Comparison of ENCODE assay signal across 8 cellular contexts in genomic region chr17:81365601-81366585, GRCh38. TPM values are rescaled to one million over a fixed set of nuclear protein-coding genes. Genes with fewer than 3 reads are reported as not detected.
DNase-seq lines count a peak whose midpoint lies in the region; ATAC-seq and TF ChIP-seq lines count a peak whose summit lies in the region.

No MANE protein-coding gene starts in this region.

- peak in 1 of 2 donors; percentile 42 for TF ChIP-seq POLR2A in gastroesophageal sphincter (IDR thresholded peaks at IDR 0.05)

- H3K4me1 ChIP-seq in gastroesophageal sphincter: peaks cover 0 to 25% (median 18%) of the 10 kb centered on the region in 3 donors
- H3K4me1 ChIP-seq in skeletal muscle satellite cell (ENCODE audit: control insufficient read depth, insufficient read depth, low read length): peaks cover 13% of the 10 kb centered on the region

- intact Hi-C loops in Right ventricle myocardium superior (cut with DNase I): no loop called here
- intact Hi-C loops in cardiac septum (cut with DNase I): no loop called here

- POLR2A ChIA-PET in HEK293T (lab: Yijun Ruan, JAX): interaction anchor here (1.0 kb wide), 1 partner anchor 16 kb away, joined by 3 read pairs; no protein-coding TSS in a partner anchor

- H3K27ac ChIP-seq in gastroesophageal sphincter: peak overlapping the region; percentile 66 to 92 (median 84)

- no peaks in the 10 kb centered on the region for H3K9me3 ChIP-seq in gastroesophageal sphincter
- no peaks in the 10 kb centered on the region for H3K9me3 ChIP-seq in skeletal muscle satellite cell (replicated peaks; ENCODE audit: low read length)

- no peak for DNase-seq in Right ventricle myocardium superior
- no peak for DNase-seq in cardiac septum (ENCODE audit: low spot score)
- DNase-seq in HEK293T (ENCODE audit: extremely low spot score): no peak

- H3K4me3 ChIP-seq in WI38 (ENCODE audit: low read depth, low read length) (peak overlapping the region; percentile 40), gastroesophageal sphincter (peak overlapping the region in 1 of 2 donors; percentile 47), skeletal muscle satellite cell (ENCODE audit: low read length) (no peak overlapping the region)

- no peaks in the 10 kb centered on the region for H3K36me3 ChIP-seq in gastroesophageal sphincter
- H3K36me3 ChIP-seq in skeletal muscle satellite cell (ENCODE audit: insufficient read depth, low read length): no peaks in the 10 kb centered on the region

- WGBS in gastroesophageal sphincter (ENCODE audit: low coverage in 1 of 2), 2 donors: 58 to 78% methylated on average over 6 to 9 of the region's 30 CpGs

- H3K27me3 ChIP-seq in gastroesophageal sphincter (no peaks in the 10 kb centered on the region), skeletal muscle satellite cell (ENCODE audit: control insufficient read depth, insufficient read depth, low read length) (peaks cover 28% of the 10 kb centered on the region)

- H3K4me2 ChIP-seq in skeletal muscle satellite cell (ENCODE audit: low read length): peak overlapping the region; percentile 73

- ATAC-seq in Right ventricle myocardium superior (ENCODE audit: poor library complexity): peak; percentile 23
- peak; percentile 88 for ATAC-seq in gastroesophageal sphincter
- ATAC-seq in GM18858 (IDR thresholded peaks at IDR 0.05; ENCODE audit: unreplicated experiment): no peak
- no peak for ATAC-seq in GM21526 (IDR thresholded peaks at IDR 0.05; ENCODE audit: low FRiP score, unreplicated experiment)

- no peak overlapping the region for H3K9ac ChIP-seq in skeletal muscle satellite cell (ENCODE audit: low read depth, low read length)

- TF ChIP-seq CTCF in WI38 (IDR thresholded peaks at IDR 0.05; ENCODE audit: low read depth, low read length): no peak
- TF ChIP-seq CTCF in gastroesophageal sphincter (IDR thresholded peaks at IDR 0.05): no peak

- CTCF ChIA-PET in HEK293T (lab: Yijun Ruan, JAX): no interaction called here

- no peak for TF ChIP-seq EP300 in gastroesophageal sphincter (IDR thresholded peaks at IDR 0.05)

TF ChIP-seq in HEK293T, 16 proteins besides CTCF, POLR2A, EP300 and RAD21:
- no peak for TF ChIP-seq FOXM1 (IDR thresholded peaks at IDR 0.05; ENCODE audit: borderline replicate concordance)
- TF ChIP-seq ZNF384 (IDR thresholded peaks at IDR 0.05): no peak

RNA-seq across cellular contexts. Expression of gene BAHCC1, which starts 29.4 kb away (rescaled TPM):
- total RNA-seq in Right ventricle myocardium superior: 8.0 TPM
- total RNA-seq in cardiac septum: 13.5 TPM
- 10 to 100 TPM; 17.5 to 34.3 (median 19.5) TPM for total RNA-seq in gastroesophageal sphincter
- total RNA-seq in skeletal muscle satellite cell (2012; rRNA removed): 7.9 and 8.3 TPM in 2 replicates

Comparison
In these comparisons a context has a peak if more than half of its experiments do, and no peak if none do; other contexts are left out.
1. ATAC-seq: peak in Right ventricle myocardium superior (single experiment) and gastroesophageal sphincter (single experiment); none in GM18858 (single experiment) and GM21526 (single experiment).